Comparison of ENCODE assay signal across 1 cellular context in the genomic region with DNA sequence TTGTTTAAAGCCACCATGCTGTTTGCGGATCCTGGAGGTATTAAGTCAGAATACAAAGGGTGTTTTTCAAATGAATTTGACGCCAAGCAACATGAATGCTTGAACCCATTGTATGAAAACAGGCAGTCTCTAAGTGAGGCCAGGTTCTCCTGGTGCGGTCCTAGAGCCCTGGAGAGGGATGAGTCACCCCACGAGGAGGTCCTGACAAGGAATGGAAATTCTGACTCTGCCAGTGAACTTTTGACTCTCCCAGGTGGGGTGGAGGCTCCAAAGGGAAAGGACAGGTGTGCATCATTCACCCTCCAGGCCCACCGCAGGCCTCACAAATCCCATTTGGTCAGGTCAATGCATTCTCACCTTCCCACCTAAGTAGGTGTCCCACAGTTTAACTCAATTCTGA.
TF ChIP-seq lines count a peak whose summit lies in the region.

No MANE protein-coding gene starts in this region.

TF ChIP-seq in HEK293, 187 proteins besides CTCF, POLR2A, EP300 and RAD21 (continued from another document):
- TF ChIP-seq ZNF140 (tag by site-specific recombination; IDR thresholded peaks at IDR 0.05): no peak
- no peak for TF ChIP-seq PATZ1 (tag by site-specific recombination; IDR thresholded peaks at IDR 0.05)
- TF ChIP-seq ZNF621 (tag by site-specific recombination; IDR thresholded peaks at IDR 0.05): no peak
- TF ChIP-seq, protein P1, sequence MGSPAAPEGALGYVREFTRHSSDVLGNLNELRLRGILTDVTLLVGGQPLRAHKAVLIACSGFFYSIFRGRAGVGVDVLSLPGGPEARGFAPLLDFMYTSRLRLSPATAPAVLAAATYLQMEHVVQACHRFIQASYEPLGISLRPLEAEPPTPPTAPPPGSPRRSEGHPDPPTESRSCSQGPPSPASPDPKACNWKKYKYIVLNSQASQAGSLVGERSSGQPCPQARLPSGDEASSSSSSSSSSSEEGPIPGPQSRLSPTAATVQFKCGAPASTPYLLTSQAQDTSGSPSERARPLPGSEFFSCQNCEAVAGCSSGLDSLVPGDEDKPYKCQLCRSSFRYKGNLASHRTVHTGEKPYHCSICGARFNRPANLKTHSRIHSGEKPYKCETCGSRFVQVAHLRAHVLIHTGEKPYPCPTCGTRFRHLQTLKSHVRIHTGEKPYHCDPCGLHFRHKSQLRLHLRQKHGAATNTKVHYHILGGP (tag by site-specific recombination; IDR thresholded peaks at IDR 0.05): no peak
- no peak for TF ChIP-seq WT1 (tag by site-specific recombination; IDR thresholded peaks at IDR 0.05)
- TF ChIP-seq ZNF404 (tag by site-specific recombination; IDR thresholded peaks at IDR 0.05): no peak
- no peak for TF ChIP-seq ZNF311 (tag by site-specific recombination; IDR thresholded peaks at IDR 0.05; ENCODE audit: borderline replicate concordance)
- TF ChIP-seq ZNF19 (tag by site-specific recombination; IDR thresholded peaks at IDR 0.05; ENCODE audit: low read depth): no peak
- no peak for TF ChIP-seq ZNF548 (tag by site-specific recombination; IDR thresholded peaks at IDR 0.05)
- TF ChIP-seq ZBTB26 (tag by site-specific recombination; optimal IDR thresholded peaks at IDR 0.05): no peak
- no peak for TF ChIP-seq ZNF624 (tag by site-specific recombination; IDR thresholded peaks at IDR 0.05)
- peak; percentile 97 for TF ChIP-seq GLIS1 (tag by site-specific recombination; IDR thresholded peaks at IDR 0.05)
